35 cellular contexts compared by ENCODE assay signal in the genomic region with DNA sequence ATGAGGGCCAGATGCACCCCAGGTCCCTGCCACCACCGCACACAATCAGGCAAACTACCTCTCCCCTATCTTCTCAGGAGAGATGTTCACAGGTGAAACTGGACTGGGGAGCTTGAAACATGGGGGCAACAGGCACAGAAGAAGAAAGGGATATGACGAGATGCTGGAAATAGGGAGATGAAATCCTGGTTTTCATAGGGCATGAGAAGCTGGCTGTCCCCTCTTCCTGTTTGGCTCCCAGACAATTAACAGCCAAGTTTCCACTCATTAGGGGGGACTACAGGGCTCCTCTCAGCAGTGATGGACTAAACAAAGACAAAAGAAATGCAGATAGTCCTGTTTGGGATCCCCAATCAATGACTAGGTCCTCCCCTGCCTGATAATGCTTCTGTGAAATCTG.
"Had no signal": no experiment of that assay in that cellular context is flagged by ENCODE, and none has a peak within 500 bp of the region (broad histone marks: within the 10 kb centered on the region; RNA-seq: fewer than 3 reads in every experiment).

No MANE protein-coding gene starts in this region.

- DNase-seq: activated B cell treated with CpG ODN at 0.5 μM for 24 hours; activated CD4-positive, alpha-beta T cell treated with anti-CD3 and anti-CD28 coated beads for 48 hours; activated CD4-positive, alpha-beta T cell treated with anti-CD3 and anti-CD28 coated beads, Interleukin-2, amount 50 U/mL, for 1 hour; activated CD4-positive, alpha-beta T cell treated with anti-CD3 and anti-CD28 coated beads, Interleukin-2, amount 50 U/mL, for 48 hours; activated CD8-positive, alpha-beta memory T cell treated with anti-CD3 and anti-CD28 coated beads, Interleukin-2, amount 50 U/mL, for 48 hours; activated CD8-positive, alpha-beta T cell treated with anti-CD3 and anti-CD28 coated beads for 36 hours; activated effector memory CD4-positive, alpha-beta T cell treated with Interleukin-2 at 50 U/mL for 16 hours; activated gamma-delta T cell treated with Interleukin-2 at 50 U/mL for 16 hours; activated naive CD4-positive, alpha-beta T cell treated with anti-CD3 and anti-CD28 coated beads for 36 hours; activated naive CD8-positive, alpha-beta T cell treated with anti-CD3 and anti-CD28 coated beads, Interleukin-2, amount 50 U/mL, for 24 hours; activated T-cell treated with anti-CD3 and anti-CD28 coated beads for 4 hours; activated T-cell treated with anti-CD3 and anti-CD28 coated beads, Interleukin-2, amount 50 U/mL, for 24 hours; activated T-cell treated with anti-CD3 and anti-CD28 coated beads, Interleukin-2, amount 50 U/mL, for 72 hours; adrenal gland; amygdala; aorta; body of pancreas; central memory CD4-positive, alpha-beta T cell; cerebellar nuclear complex; colonic mucosa; effector memory CD4-positive, alpha-beta T cell; erythroblast; foreskin melanocyte; heart right ventricle; T-helper 1 cell; T-helper 17 cell; T1000; WERI-Rb-1 had no signal

- H3K27ac ChIP-seq: adrenal gland, body of pancreas, cardiac muscle cell, colonic mucosa, esophagus muscularis mucosa, heart right ventricle, hepatocyte, WERI-Rb-1 had no signal

- H3K4me3 Mint-ChIP-seq: activated B cell treated with CpG ODN at 0.5 μM for 24 hours; activated CD8-positive, alpha-beta T cell treated with anti-CD3 and anti-CD28 coated beads for 36 hours; activated naive CD4-positive, alpha-beta T cell treated with anti-CD3 and anti-CD28 coated beads for 36 hours; activated naive CD8-positive, alpha-beta T cell treated with anti-CD3 and anti-CD28 coated beads, Interleukin-2, amount 50 U/mL, for 24 hours; activated T-cell treated with anti-CD3 and anti-CD28 coated beads, Interleukin-2, amount 50 U/mL, for 24 hours; activated T-cell treated with anti-CD3 and anti-CD28 coated beads, Interleukin-2, amount 50 U/mL, for 72 hours; T-helper 17 cell; T-helper 2 cell treated with Interferon-gamma antibody and Interleukin-4, amounts not matched to agents 5 μg/mL and 100 μg/mL, for 36 hours had no signal

- H3K36me3 ChIP-seq: adrenal gland, cardiac muscle cell, colonic mucosa, esophagus muscularis mucosa, gastroesophageal sphincter, heart right ventricle, WERI-Rb-1 had no signal

- H3K27ac Mint-ChIP-seq: activated B cell treated with CpG ODN at 0.5 μM for 24 hours; activated CD8-positive, alpha-beta T cell treated with anti-CD3 and anti-CD28 coated beads for 36 hours; activated naive CD4-positive, alpha-beta T cell treated with anti-CD3 and anti-CD28 coated beads for 36 hours; activated naive CD4-positive, alpha-beta T cell treated with anti-CD3 and anti-CD28 coated beads, Interleukin-2, amount 50 U/mL, for 72 hours; activated naive CD8-positive, alpha-beta T cell treated with anti-CD3 and anti-CD28 coated beads, Interleukin-2, amount 50 U/mL, for 24 hours; activated T-cell treated with anti-CD3 and anti-CD28 coated beads, Interleukin-2, amount 50 U/mL, for 72 hours; T-helper 17 cell; T-helper 2 cell treated with Interferon-gamma antibody and Interleukin-4, amounts not matched to agents 5 μg/mL and 100 μg/mL, for 36 hours had no signal

- H3K4me1 ChIP-seq: adrenal gland, body of pancreas, colonic mucosa had no signal

- H3K27me3 ChIP-seq: adrenal gland, body of pancreas, colonic mucosa, esophagus muscularis mucosa, gastroesophageal sphincter, heart right ventricle, hepatocyte had no signal

- H3K9me3 ChIP-seq: adrenal gland, body of pancreas, colonic mucosa, esophagus muscularis mucosa, gastroesophageal sphincter, heart right ventricle had no signal

- H3K9me3 Mint-ChIP-seq: activated B cell treated with CpG ODN at 0.5 μM for 24 hours; activated CD8-positive, alpha-beta T cell treated with anti-CD3 and anti-CD28 coated beads for 36 hours; activated naive CD4-positive, alpha-beta T cell treated with anti-CD3 and anti-CD28 coated beads for 36 hours; activated naive CD4-positive, alpha-beta T cell treated with anti-CD3 and anti-CD28 coated beads, Interleukin-2, amount 50 U/mL, for 72 hours; activated naive CD8-positive, alpha-beta T cell treated with anti-CD3 and anti-CD28 coated beads, Interleukin-2, amount 50 U/mL, for 24 hours; activated T-cell treated with anti-CD3 and anti-CD28 coated beads, Interleukin-2, amount 50 U/mL, for 24 hours; T-helper 2 cell treated with Interferon-gamma antibody and Interleukin-4, amounts not matched to agents 5 μg/mL and 100 μg/mL, for 36 hours had no signal

- H3K27me3 Mint-ChIP-seq: activated B cell treated with CpG ODN at 0.5 μM for 24 hours; activated CD8-positive, alpha-beta T cell treated with anti-CD3 and anti-CD28 coated beads for 36 hours; activated naive CD8-positive, alpha-beta T cell treated with anti-CD3 and anti-CD28 coated beads, Interleukin-2, amount 50 U/mL, for 24 hours; activated T-cell treated with anti-CD3 and anti-CD28 coated beads, Interleukin-2, amount 50 U/mL, for 24 hours; T-helper 17 cell had no signal

- H3K4me3 ChIP-seq: adrenal gland, body of pancreas, cardiac muscle cell, colonic mucosa, esophagus muscularis mucosa, gastroesophageal sphincter, heart right ventricle, hepatocyte had no signal

- ATAC-seq: activated CD4-positive, CD25-positive, alpha-beta regulatory T cell treated with anti-CD3 and anti-CD28 coated beads, Interleukin-2, amount 50 U/mL, for 24 hours; activated CD8-positive, alpha-beta T cell treated with anti-CD3 and anti-CD28 coated beads for 36 hours; activated naive CD4-positive, alpha-beta T cell treated with anti-CD3 and anti-CD28 coated beads, Interleukin-2, amount 50 U/mL, for 72 hours; activated naive CD8-positive, alpha-beta T cell treated with anti-CD3 and anti-CD28 coated beads, Interleukin-2, amount 50 U/mL, for 24 hours; activated T-cell treated with anti-CD3 and anti-CD28 coated beads, Interleukin-2, amount 50 U/mL, for 72 hours; body of pancreas; gastroesophageal sphincter; heart right ventricle; T-helper 17 cell had no signal
